In genomic region chr3:136955813-136956212, GRCh38 we compare ENCODE assay signal across 10 cellular contexts. TPM values are rescaled to one million over a fixed set of nuclear protein-coding genes. Genes with fewer than 3 reads are reported as not detected.
DNase-seq lines count a peak whose midpoint lies in the region; ATAC-seq and TF ChIP-seq lines count a peak whose summit lies in the region.
"Had no signal": no experiment of that assay in that cellular context is flagged by ENCODE, and none has a peak within 500 bp of the region (broad histone marks: within the 10 kb centered on the region; RNA-seq: fewer than 3 reads in every experiment).

No MANE protein-coding gene starts in this region.

- no peaks in the 10 kb centered on the region for H3K9me3 ChIP-seq in right lobe of liver

- H3K4me3 ChIP-seq in right lobe of liver, result no peak overlapping the region

- no peaks in the 10 kb centered on the region for H3K27me3 ChIP-seq in right lobe of liver

- peaks cover 43% of the 10 kb centered on the region for H3K4me1 Mint-ChIP-seq in central memory CD8-positive, alpha-beta T cell
- H3K4me1 Mint-ChIP-seq in activated naive CD8-positive, alpha-beta T cell treated with anti-CD3 and anti-CD28 coated beads, Interleukin-2, amount 50 U/mL, for 24 hours, result no peaks in the 10 kb centered on the region

- H3K27me3 Mint-ChIP-seq in central memory CD8-positive, alpha-beta T cell, result no peaks in the 10 kb centered on the region
- H3K27me3 Mint-ChIP-seq in activated naive CD8-positive, alpha-beta T cell treated with anti-CD3 and anti-CD28 coated beads, Interleukin-2, amount 50 U/mL, for 24 hours, result no peaks in the 10 kb centered on the region
- H3K27me3 Mint-ChIP-seq: B cell had no signal

- in situ Hi-C loops in ACHN (cut with HindIII; ENCODE audit: low pct_ligation_motif_present, low pct_unique_long_range_greater_than_20kb, low sequenced_read_pairs), result no loop called here

- peak; percentile 75 for DNase-seq in ACHN
- peak; percentile 23 for DNase-seq in HuH-7 (ENCODE audit: low spot score)
- no peak for DNase-seq in central memory CD8-positive, alpha-beta T cell (ENCODE audit: low spot score in 2 of 2)
- DNase-seq in right lobe of liver, result no peak
- DNase-seq in activated CD4-positive, alpha-beta T cell treated with anti-CD3 and anti-CD28 coated beads, Interleukin-2, amount 50 U/mL, for 4 hours, result no peak
- DNase-seq in activated naive CD8-positive, alpha-beta T cell treated with anti-CD3 and anti-CD28 coated beads, Interleukin-2, amount 50 U/mL, for 24 hours, result no peak
- DNase-seq in NCI-H524 treated with DMSO at 0.1 percent for 48 hours (lab: John Stamatoyannopoulos, UW), result no peak
- DNase-seq in NCI-H2107 (lab: John Stamatoyannopoulos, UW), result no peak
- DNase-seq: NCI-H1417 had no signal

- intact Hi-C loops in right lobe of liver (cut with DNase I), result no loop called here

- ATAC-seq in central memory CD8-positive, alpha-beta T cell (replicated peaks; ENCODE audit: extremely low read depth, poor library complexity, severe bottlenecking), result no peak
- peak; percentile 77 to 92 (median 82) for ATAC-seq in right lobe of liver
- no peak for ATAC-seq in activated naive CD8-positive, alpha-beta T cell treated with anti-CD3 and anti-CD28 coated beads, Interleukin-2, amount 50 U/mL, for 24 hours

- H3K36me3 Mint-ChIP-seq in central memory CD8-positive, alpha-beta T cell (ENCODE audit: insufficient read depth), result peaks cover 4% of the 10 kb centered on the region
- no peaks in the 10 kb centered on the region for H3K36me3 Mint-ChIP-seq in activated naive CD8-positive, alpha-beta T cell treated with anti-CD3 and anti-CD28 coated beads, Interleukin-2, amount 50 U/mL, for 24 hours (ENCODE audit: low read depth)

- WGBS in right lobe of liver (ENCODE audit: insufficient coverage, low coverage, low lambda C conversion rate, missing lambda C conversion rate), result 59% methylated on average over 2 of the region's 2 CpGs

- peak overlapping the region; percentile 38 for H3K27ac Mint-ChIP-seq in central memory CD8-positive, alpha-beta T cell (ENCODE audit: low read depth)
- no peak overlapping the region for H3K27ac Mint-ChIP-seq in activated naive CD8-positive, alpha-beta T cell treated with anti-CD3 and anti-CD28 coated beads, Interleukin-2, amount 50 U/mL, for 24 hours
- H3K27ac Mint-ChIP-seq: B cell had no signal

- TF ChIP-seq POLR2A in right lobe of liver (IDR thresholded peaks at IDR 0.05), result no peak

- H3K4me3 Mint-ChIP-seq in central memory CD8-positive, alpha-beta T cell, result no peak overlapping the region
- no peak overlapping the region for H3K4me3 Mint-ChIP-seq in activated naive CD8-positive, alpha-beta T cell treated with anti-CD3 and anti-CD28 coated beads, Interleukin-2, amount 50 U/mL, for 24 hours
- H3K4me3 Mint-ChIP-seq: B cell had no signal

- peak overlapping the region in 1 of 3 donors; percentile 3 for H3K27ac ChIP-seq in right lobe of liver

- peaks cover 0 to 18% (median 0%) of the 10 kb centered on the region in 4 donors for H3K4me1 ChIP-seq in right lobe of liver

- no peaks in the 10 kb centered on the region for H3K36me3 ChIP-seq in right lobe of liver

- H3K9me3 Mint-ChIP-seq in central memory CD8-positive, alpha-beta T cell, result no peaks in the 10 kb centered on the region
- no peaks in the 10 kb centered on the region for H3K9me3 Mint-ChIP-seq in activated naive CD8-positive, alpha-beta T cell treated with anti-CD3 and anti-CD28 coated beads, Interleukin-2, amount 50 U/mL, for 24 hours

- no peak for TF ChIP-seq CTCF in right lobe of liver (IDR thresholded peaks at IDR 0.05)

RNA-seq across cellular contexts. Expression of gene IL20RB, which starts 2.0 kb away (rescaled TPM):
- total RNA-seq in right lobe of liver, result 1 to 10 TPM in 2 of 6 experiments, under 1 TPM in 4; 0.30 to 6.6 (median 0.52) TPM

Comparison
In these comparisons a context has a peak if more than half of its experiments do, and no peak if none do; other contexts are left out.
1. DNase-seq: peak in ACHN (single experiment) and HuH-7 (single experiment); none in central memory CD8-positive, alpha-beta T cell (0 of 2), right lobe of liver (0 of 3), activated CD4-positive, alpha-beta T cell treated with anti-CD3 and anti-CD28 coated beads, Interleukin-2, amount 50 U/mL, for 4 hours (0 of 2), activated naive CD8-positive, alpha-beta T cell treated with anti-CD3 and anti-CD28 coated beads, Interleukin-2, amount 50 U/mL, for 24 hours (single experiment), NCI-H524 treated with DMSO at 0.1 percent for 48 hours (single experiment) and NCI-H2107 (single experiment).
2. ATAC-seq: peak in right lobe of liver (4 of 4); none in central memory CD8-positive, alpha-beta T cell (single experiment) and activated naive CD8-positive, alpha-beta T cell treated with anti-CD3 and anti-CD28 coated beads, Interleukin-2, amount 50 U/mL, for 24 hours (single experiment).